19 cellular contexts compared by ENCODE assay signal in genomic region chr13:85241045-85241444, GRCh38.
A peak's percentile ranks its signal among the peaks of the same experiment; 100 is the strongest.
DNase-seq lines count a peak whose midpoint lies in the region; ATAC-seq, FAIRE-seq and TF ChIP-seq lines count a peak whose summit lies in the region.
"Had no signal": no experiment of that assay in that cellular context is flagged by ENCODE, and none has a peak within 500 bp of the region (broad histone marks: within the 10 kb centered on the region; RNA-seq: fewer than 3 reads in every experiment).

No MANE protein-coding gene starts in this region.

- no peaks in the 10 kb centered on the region for H4K20me1 ChIP-seq in keratinocyte (ENCODE audit: control insufficient read depth, extremely low read depth, insufficient read depth, low read length)

- no peaks in the 10 kb centered on the region for H3K9me1 ChIP-seq in keratinocyte (ENCODE audit: control insufficient read depth, extremely low read depth, insufficient read depth, low read length)

- H3K9me3 ChIP-seq in A549, result no peaks in the 10 kb centered on the region
- no peaks in the 10 kb centered on the region for H3K9me3 ChIP-seq in keratinocyte (ENCODE audit: control insufficient read depth, low read depth, low read length)
- H3K9me3 ChIP-seq: Caco-2, testis had no signal

- H3K27ac ChIP-seq in A549, result no peak overlapping the region
- H3K27ac ChIP-seq in keratinocyte (ENCODE audit: control insufficient read depth, insufficient read depth, low read length), result no peak overlapping the region
- H3K27ac ChIP-seq: testis had no signal

- TF ChIP-seq POLR2A in A549 (IDR thresholded peaks at IDR 0.05; ENCODE audit: low read length), result no peak

- H3K4me1 ChIP-seq in A549 (peaks cover 22% of the 10 kb centered on the region; the same call in 2 of the 3 replicates), keratinocyte (ENCODE audit: control insufficient read depth, extremely low read depth, insufficient read depth, low read length) (peaks cover 28% of the 10 kb centered on the region)
- H3K4me1 ChIP-seq: Caco-2, testis had no signal

- no peaks in the 10 kb centered on the region for H3K79me2 ChIP-seq in keratinocyte (ENCODE audit: control insufficient read depth, insufficient read depth, low read length)

- in situ Hi-C loops in astrocyte of the cerebellum (cut with HindIII; ENCODE audit: low sequenced_read_pairs), result no loop called here

- DNase-seq in A549 (ENCODE audit: low read depth in 1 of 2, low spot score in 1 of 2) (no peak), M059J (ENCODE audit: low read depth) (peak; percentile 61), astrocyte of the cerebellum (ENCODE audit: low read depth) (peak; percentile 27), keratinocyte (ENCODE audit: low read depth, low spot score) (peak; percentile 50), nucleus accumbens (lab: John Stamatoyannopoulos, UW) (no peak), hippocampal formation (lab: John Stamatoyannopoulos, UW) (no peak), NCI-H2029 (lab: John Stamatoyannopoulos, UW) (no peak)
- DNase-seq: activated CD4-positive, alpha-beta T cell treated with anti-CD3 and anti-CD28 coated beads, Interleukin-2, amount 10 ng/mL, durations not matched to agents 24 days and 14 days; activated naive CD8-positive, alpha-beta T cell treated with anti-CD3 and anti-CD28 coated beads, Interleukin-2, amount 10 ng/mL, durations not matched to agents 7 days and 5 days; activated T-cell treated with anti-CD3 and anti-CD28 coated beads, Interleukin-2, amount 50 U/mL, for 24 hours; Caco-2; left colon; MV-4-11; posterior cingulate gyrus; T-helper 2 cell; testis had no signal

- no peak for TF ChIP-seq CTCF in A549 (IDR thresholded peaks at IDR 0.05)
- TF ChIP-seq CTCF in astrocyte of the cerebellum (IDR thresholded peaks at IDR 0.05; ENCODE audit: low read depth, low read length, missing control alignments), result no peak
- no peak for TF ChIP-seq CTCF in keratinocyte (optimal IDR thresholded peaks at IDR 0.05 in 1 of 3, IDR thresholded peaks at IDR 0.05 in 1 of 3, conservative IDR thresholded peaks at IDR 0.05 in 1 of 3; ENCODE audit: extremely low read depth in 1 of 3, insufficient read depth in 2 of 3, low read length in 3 of 3)

- H3K4me3 ChIP-seq in A549 (no peak overlapping the region), astrocyte of the cerebellum (ENCODE audit: low read depth, low read length) (no peak overlapping the region), keratinocyte (ENCODE audit: control insufficient read depth in 2 of 3, extremely low read depth in 1 of 3, insufficient read depth in 2 of 3, low read depth in 1 of 3, low read length in 3 of 3) (no peak overlapping the region)
- H3K4me3 ChIP-seq: testis had no signal

- WGBS in A549 (ENCODE audit: missing lambda C conversion rate), result 33% methylated on average over 2 of the region's 2 CpGs

- no peak overlapping the region for H2AFZ ChIP-seq in keratinocyte (ENCODE audit: control insufficient read depth, low read length)

- ATAC-seq in A549 (no peak), HG03378 (IDR thresholded peaks at IDR 0.05; ENCODE audit: unreplicated experiment) (no peak)
- ATAC-seq: Right ventricle myocardium inferior had no signal

- dilution Hi-C loops in keratinocyte (cut with MboI; ENCODE audit: extremely low pct_ligation_motif_present, low sequenced_read_pairs), result no loop called here

- H3K27me3 ChIP-seq in keratinocyte (ENCODE audit: control insufficient read depth, extremely low read depth, insufficient read depth, low read length), result no peaks in the 10 kb centered on the region
- H3K27me3 ChIP-seq: testis had no signal

- TF ChIP-seq RAD21 in A549 (conservative IDR thresholded peaks at IDR 0.05 in 1 of 2, IDR thresholded peaks at IDR 0.05 in 1 of 2), result no peak

- FAIRE-seq in A549 (lab: Jason Lieb, UNC) (no peak), keratinocyte (lab: Jason Lieb, UNC) (peak; percentile 80)
- FAIRE-seq: GM18507 had no signal

- no peak overlapping the region for H3K9ac ChIP-seq in keratinocyte (ENCODE audit: control insufficient read depth, extremely low read depth, insufficient read depth, low read length)

- POLR2A ChIA-PET in A549 (lab: Yijun Ruan, JAX), result no interaction called here

- TF ChIP-seq EP300 in A549 (IDR thresholded peaks at IDR 0.05), result no peak

- CTCF ChIA-PET in A549 (lab: Yijun Ruan, JAX), result no interaction called here

- peak overlapping the region; percentile 25; the same call in 2 of the 3 replicates for H3K4me2 ChIP-seq in A549
- H3K4me2 ChIP-seq in keratinocyte (ENCODE audit: control insufficient read depth, extremely low read depth, insufficient read depth, low read depth, low read length), result peak overlapping the region; percentile 29

- no peaks in the 10 kb centered on the region for H3K36me3 ChIP-seq in keratinocyte (ENCODE audit: control insufficient read depth in 2 of 2, extremely low read depth in 1 of 2, insufficient read depth in 2 of 2, low read length in 2 of 2)

TF ChIP-seq in A549, 52 proteins besides CTCF, POLR2A, EP300 and RAD21:
- TF ChIP-seq ZFP36 (IDR thresholded peaks at IDR 0.05; ENCODE audit: borderline replicate concordance, partially characterized antibody) (no peak), BHLHE40 (IDR thresholded peaks at IDR 0.05; ENCODE audit: low read depth, low read length) (no peak), FOXS1 (CRISPR knock-in tag; IDR thresholded peaks at IDR 0.05) (no peak), GATA3 (IDR thresholded peaks at IDR 0.05; ENCODE audit: borderline replicate concordance) (no peak), RCOR1 (IDR thresholded peaks at IDR 0.05; ENCODE audit: low read depth, low read length) (no peak)

Comparison
In these comparisons a context has a peak if more than half of its experiments do, and no peak if none do; other contexts are left out.
1. DNase-seq: peak in M059J (single experiment), astrocyte of the cerebellum (single experiment) and keratinocyte (single experiment); none in A549 (0 of 2), nucleus accumbens (0 of 56), hippocampal formation (0 of 2) and NCI-H2029 (single experiment).